ENCODE assay signal across 16 cellular contexts in genomic region chr13:107734891-107735620, GRCh38.
DNase-seq lines count a peak whose midpoint lies in the region; ATAC-seq, FAIRE-seq and TF ChIP-seq lines count a peak whose summit lies in the region.
"Had no signal": no experiment of that assay in that cellular context is flagged by ENCODE, and none has a peak within 500 bp of the region (broad histone marks: within the 10 kb centered on the region; RNA-seq: fewer than 3 reads in every experiment).

No MANE protein-coding gene starts in this region.

- TF ChIP-seq CTCF in astrocyte (IDR thresholded peaks at IDR 0.05; ENCODE audit: insufficient read depth, low read depth, low read length) (no peak), testis (IDR thresholded peaks at IDR 0.05) (no peak)

- intact Hi-C loops in testis (cut with DNase I; ENCODE audit: low total_unique reads) = no loop called here

- H2AFZ ChIP-seq in astrocyte (ENCODE audit: low read depth, low read length) = no peak overlapping the region

- no CpG with 5 or more reads among the region's 7 CpGs for WGBS in mesendoderm (ENCODE audit: extremely low coverage, insufficient coverage, low lambda C conversion rate)
- 70 to 71% methylated on average over 7 of the region's 7 CpGs for WGBS in testis, 2 donors

- no peaks in the 10 kb centered on the region for H3K4me1 ChIP-seq in astrocyte (ENCODE audit: insufficient read depth, low read length)
- peaks cover 1% of the 10 kb centered on the region for H3K4me1 ChIP-seq in mesendoderm (ENCODE audit: control insufficient read depth, low read depth, low read length)
- H3K4me1 ChIP-seq in testis = no peaks in the 10 kb centered on the region
- H3K4me1 ChIP-seq: HAP-1 had no signal

- H2AK5ac ChIP-seq in mesendoderm (ENCODE audit: low read length) = no peak overlapping the region

- H3K27ac ChIP-seq in astrocyte (ENCODE audit: low read depth, low read length) (no peak overlapping the region), mesendoderm (ENCODE audit: low read depth, low read length) (no peak overlapping the region), testis (no peak overlapping the region)
- H3K27ac ChIP-seq: SK-N-MC had no signal

- no peak overlapping the region for H2BK5ac ChIP-seq in mesendoderm (ENCODE audit: low read length)

- H3K27me3 Mint-ChIP-seq in astrocyte (ENCODE audit: low read depth, unreplicated experiment) = no peaks in the 10 kb centered on the region
- H3K27me3 Mint-ChIP-seq: B cell; CD4-positive, CD25-positive, alpha-beta regulatory T cell had no signal

- H3K36me3 Mint-ChIP-seq in astrocyte (ENCODE audit: low read depth, unreplicated experiment) = no peaks in the 10 kb centered on the region
- H3K36me3 Mint-ChIP-seq: CD4-positive, CD25-positive, alpha-beta regulatory T cell had no signal

- no peaks in the 10 kb centered on the region for H3K27me3 ChIP-seq in astrocyte (ENCODE audit: insufficient read depth, low read length)
- H3K27me3 ChIP-seq in mesendoderm (ENCODE audit: insufficient read depth, low read length, poor library complexity) = no peaks in the 10 kb centered on the region
- no peaks in the 10 kb centered on the region for H3K27me3 ChIP-seq in testis

- ATAC-seq in GM21528 (IDR thresholded peaks at IDR 0.05; ENCODE audit: low FRiP score, unreplicated experiment) = no peak
- no peak for ATAC-seq in HG02571 (IDR thresholded peaks at IDR 0.05; ENCODE audit: unreplicated experiment)
- ATAC-seq: Panc1, Right ventricle myocardium inferior had no signal

- no peaks in the 10 kb centered on the region for H3K36me3 ChIP-seq in astrocyte (ENCODE audit: insufficient read depth, low read length)
- no peaks in the 10 kb centered on the region for H3K36me3 ChIP-seq in mesendoderm (ENCODE audit: control insufficient read depth, insufficient read depth, low read length)
- no peaks in the 10 kb centered on the region for H3K36me3 ChIP-seq in testis (ENCODE audit: low read depth, missing control alignments)
- H3K36me3 ChIP-seq: HAP-1 had no signal

- no peaks in the 10 kb centered on the region for H4K20me1 ChIP-seq in astrocyte (ENCODE audit: insufficient read depth, low read length)

- H3K4ac ChIP-seq in mesendoderm (ENCODE audit: low read depth, low read length) = no peak overlapping the region

- no peaks in the 10 kb centered on the region for H3K9me3 ChIP-seq in astrocyte (ENCODE audit: insufficient read depth, low read depth, low read length)
- no peaks in the 10 kb centered on the region for H3K9me3 ChIP-seq in testis
- H3K9me3 ChIP-seq: HAP-1 had no signal

- H3K9ac ChIP-seq in astrocyte (ENCODE audit: low read length) = no peak overlapping the region
- no peak overlapping the region for H3K9ac ChIP-seq in mesendoderm (ENCODE audit: low read length)

- peaks cover 5% of the 10 kb centered on the region for H3K79me1 ChIP-seq in mesendoderm (ENCODE audit: low read length)

- H3K79me2 ChIP-seq in astrocyte (ENCODE audit: insufficient read depth, low read length) = no peaks in the 10 kb centered on the region
- H3K79me2 ChIP-seq in mesendoderm (ENCODE audit: control insufficient read depth, insufficient read depth, low read length) = no peaks in the 10 kb centered on the region

- H3K4me3 Mint-ChIP-seq in astrocyte (ENCODE audit: unreplicated experiment) = no peak overlapping the region
- H3K4me3 Mint-ChIP-seq: B cell had no signal

- H2BK15ac ChIP-seq in mesendoderm (replicated peaks; ENCODE audit: low read depth) = no peak overlapping the region

- no peaks in the 10 kb centered on the region for H3K9me3 Mint-ChIP-seq in astrocyte (ENCODE audit: unreplicated experiment)

- no peak overlapping the region for H2BK120ac ChIP-seq in mesendoderm (ENCODE audit: low read depth, low read length)

- peak overlapping the region; percentile 81 for H4K8ac ChIP-seq in mesendoderm (ENCODE audit: low read depth, low read length)

- H3K23ac ChIP-seq in mesendoderm (ENCODE audit: low read length) = no peak overlapping the region

- H3K4me3 ChIP-seq in astrocyte (ENCODE audit: insufficient read depth, low read depth, low read length) = no peak overlapping the region
- H3K4me3 ChIP-seq in mesendoderm (ENCODE audit: low read length) = no peak overlapping the region
- H3K4me3 ChIP-seq in testis = no peak overlapping the region
- H3K4me3 ChIP-seq: HAP-1, SK-N-MC had no signal

- FAIRE-seq in H54 (lab: Jason Lieb, UNC) (peak; percentile 78), astrocyte (lab: Jason Lieb, UNC) (no peak)

- H3K27ac Mint-ChIP-seq in astrocyte (ENCODE audit: unreplicated experiment) = no peak overlapping the region
- H3K27ac Mint-ChIP-seq: B cell; CD4-positive, CD25-positive, alpha-beta regulatory T cell had no signal

- no peak for TF ChIP-seq POLR2A in H54 (IDR thresholded peaks at IDR 0.05; ENCODE audit: low read depth, low read length)
- no peak for TF ChIP-seq POLR2A in testis (IDR thresholded peaks at IDR 0.05)

- H3K56ac ChIP-seq in mesendoderm (ENCODE audit: low read length) = no peak overlapping the region

- no peak overlapping the region for H4K5ac ChIP-seq in mesendoderm (ENCODE audit: low read length)

- H3K4me2 ChIP-seq in astrocyte (ENCODE audit: low read length) (no peak overlapping the region), mesendoderm (ENCODE audit: low read length) (no peak overlapping the region)

- DNase-seq in H54 (ENCODE audit: insufficient read length, low spot score) = no peak
- peak; percentile 29 for DNase-seq in NCI-H2171 (lab: John Stamatoyannopoulos, UW)
- peak; percentile 48 for DNase-seq in astrocyte (ENCODE audit: low read depth)
- no peak for DNase-seq in mesendoderm
- no peak for DNase-seq in testis
- DNase-seq: CD4-positive, CD25-positive, alpha-beta regulatory T cell; DMS53; NCI-H1436; T-helper 1 cell had no signal

- no peak overlapping the region for H3K18ac ChIP-seq in mesendoderm (ENCODE audit: low read length)

- no peaks in the 10 kb centered on the region for H3K4me1 Mint-ChIP-seq in astrocyte (ENCODE audit: low read depth, unreplicated experiment)
- H3K4me1 Mint-ChIP-seq: B cell; CD4-positive, CD25-positive, alpha-beta regulatory T cell had no signal

Comparison
In these comparisons a context has a peak if more than half of its experiments do, and no peak if none do; other contexts are left out.
1. DNase-seq: peak in NCI-H2171 (single experiment) and astrocyte (single experiment); none in H54 (single experiment), mesendoderm (single experiment) and testis (single experiment).